ENCODE assay signal across 8 cellular contexts in the genomic region with DNA sequence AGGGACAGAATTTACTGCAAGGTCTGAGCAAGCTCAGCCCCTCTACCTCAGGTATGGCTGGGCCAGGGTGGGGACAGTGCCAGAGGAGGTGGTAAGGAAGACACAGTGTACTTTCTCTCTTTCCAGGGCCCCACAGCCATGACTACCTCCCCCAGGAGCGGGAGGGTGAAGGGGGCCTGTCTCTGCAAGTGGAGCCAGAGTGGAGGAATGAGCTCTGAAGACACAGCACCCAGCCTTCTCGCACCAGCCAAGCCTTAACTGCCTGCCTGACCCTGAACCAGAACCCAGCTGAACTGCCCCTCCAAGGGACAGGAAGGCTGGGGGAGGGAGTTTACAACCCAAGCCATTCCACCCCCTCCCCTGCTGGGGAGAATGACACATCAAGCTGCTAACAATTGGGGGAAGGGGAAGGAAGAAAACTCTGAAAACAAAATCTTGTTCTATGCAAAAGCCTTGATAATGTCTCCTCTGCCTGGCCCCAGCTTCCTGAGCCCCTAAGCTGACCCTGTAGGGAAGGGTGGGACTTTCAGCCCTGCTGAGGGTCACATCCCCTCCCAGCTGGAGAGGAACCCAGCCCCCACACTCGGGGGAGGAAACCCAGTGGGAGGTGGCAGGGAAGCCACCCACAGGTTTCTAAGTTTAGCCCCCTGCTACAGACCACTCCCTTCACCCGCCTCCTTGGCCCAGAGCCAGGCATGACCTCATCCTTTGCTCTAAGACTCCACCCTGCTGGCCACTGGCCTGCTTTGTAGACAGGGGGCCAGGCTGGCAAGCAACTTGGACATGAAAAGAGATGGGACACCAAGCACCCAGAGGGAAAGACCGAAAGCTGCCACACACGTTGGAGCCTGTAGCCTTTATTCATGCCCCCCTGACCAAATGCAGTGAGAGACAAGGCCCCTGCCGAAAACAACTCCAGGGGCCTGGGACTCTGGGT. TPM values are rescaled to one million over a fixed set of nuclear protein-coding genes. Genes with fewer than 3 reads are reported as not detected.
DNase-seq lines count a peak whose midpoint lies in the region; ATAC-seq, FAIRE-seq and TF ChIP-seq lines count a peak whose summit lies in the region.

No MANE protein-coding gene starts in this region.

- peaks cover 36% of the 10 kb centered on the region for H3K36me3 Mint-ChIP-seq in activated CD4-positive, alpha-beta T cell treated with anti-CD3 and anti-CD28 coated beads, Interleukin-2, amount 10 ng/mL, durations not matched to agents 24 days and 14 days (ENCODE audit: low read depth)
- peaks cover 61% of the 10 kb centered on the region for H3K36me3 Mint-ChIP-seq in dendritic cell treated with granulocyte-macrophage colony-stimulating factor and Interleukin-4, amounts not matched to agents 40 ng/mL and 50 ng/mL, for 4 days (ENCODE audit: low read depth)

- no peaks in the 10 kb centered on the region for H3K9me3 ChIP-seq in liver (ENCODE audit: control insufficient read depth in 4 of 4, low read length in 3 of 4)

- DNase-seq in GM12892 (ENCODE audit: insufficient read length): peak; percentile 59
- DNase-seq in NCI-H446 (lab: John Stamatoyannopoulos, UW): peak; percentile 93 to 97
- peak; percentile 91 for DNase-seq in activated CD4-positive, alpha-beta T cell treated with anti-CD3 and anti-CD28 coated beads, Interleukin-2, amount 10 ng/mL, durations not matched to agents 24 days and 14 days
- DNase-seq in stimulated activated CD4-positive, alpha-beta T cell treated with anti-CD3 and anti-CD28 coated beads, Interleukin-4, amount 100 ng/mL, for 48 hours (ENCODE audit: low read depth in 2 of 2): peak; percentile 50 to 59

- intact Hi-C loops in activated CD4-positive, alpha-beta T cell treated with anti-CD3 and anti-CD28 coated beads, Interleukin-2, amount 10 ng/mL, durations not matched to agents 24 days and 14 days (cut with micrococcal nuclease): no loop called here
- intact Hi-C loops in dendritic cell treated with granulocyte-macrophage colony-stimulating factor and Interleukin-4, amounts not matched to agents 40 ng/mL and 50 ng/mL, for 4 days (cut with micrococcal nuclease): loop anchor here (5.0 to 10.0 kb wide), 2 partner anchors 83 to 236 kb away; a partner anchor contains a TSS

- H3K4me1 ChIP-seq in liver (ENCODE audit: control insufficient read depth in 4 of 4, insufficient read depth in 4 of 4, low read length in 3 of 4): peaks cover 21 to 56% (median 44%) of the 10 kb centered on the region in 4 donors

- peak overlapping the region; percentile 94 for H3K27ac Mint-ChIP-seq in activated CD4-positive, alpha-beta T cell treated with anti-CD3 and anti-CD28 coated beads, Interleukin-2, amount 10 ng/mL, durations not matched to agents 24 days and 14 days
- H3K27ac Mint-ChIP-seq in dendritic cell treated with granulocyte-macrophage colony-stimulating factor and Interleukin-4, amounts not matched to agents 40 ng/mL and 50 ng/mL, for 4 days: peak overlapping the region; percentile 81

- ATAC-seq in HG03097 (IDR thresholded peaks at IDR 0.05; ENCODE audit: low FRiP score, unreplicated experiment): peak; percentile 36
- ATAC-seq in HG03520 (IDR thresholded peaks at IDR 0.05; ENCODE audit: unreplicated experiment): no peak

- H3K27me3 Mint-ChIP-seq in activated CD4-positive, alpha-beta T cell treated with anti-CD3 and anti-CD28 coated beads, Interleukin-2, amount 10 ng/mL, durations not matched to agents 24 days and 14 days: no peaks in the 10 kb centered on the region
- peaks cover 8% of the 10 kb centered on the region for H3K27me3 Mint-ChIP-seq in dendritic cell treated with granulocyte-macrophage colony-stimulating factor and Interleukin-4, amounts not matched to agents 40 ng/mL and 50 ng/mL, for 4 days

- TF ChIP-seq CTCF in liver (IDR thresholded peaks at IDR 0.05; ENCODE audit: low read depth, low read length, missing input control): no peak

- WGBS in liver: 42% methylated on average over 7 of the region's 7 CpGs

- peaks cover under 1 to 10% (median 4%) of the 10 kb centered on the region in 4 donors for H3K36me3 ChIP-seq in liver (ENCODE audit: control insufficient read depth in 4 of 4, insufficient read depth in 3 of 4, low read depth in 1 of 4, low read length in 3 of 4)

- H3K4me1 Mint-ChIP-seq in activated CD4-positive, alpha-beta T cell treated with anti-CD3 and anti-CD28 coated beads, Interleukin-2, amount 10 ng/mL, durations not matched to agents 24 days and 14 days: peaks cover 59% of the 10 kb centered on the region
- peaks cover 63% of the 10 kb centered on the region for H3K4me1 Mint-ChIP-seq in dendritic cell treated with granulocyte-macrophage colony-stimulating factor and Interleukin-4, amounts not matched to agents 40 ng/mL and 50 ng/mL, for 4 days (ENCODE audit: low read depth)

- no peak overlapping the region for H3K4me3 ChIP-seq in liver (ENCODE audit: low read depth in 1 of 3, low read length in 3 of 3)

- no peaks in the 10 kb centered on the region for H3K27me3 ChIP-seq in liver (ENCODE audit: control insufficient read depth in 4 of 4, insufficient read depth in 4 of 4, low read length in 3 of 4)

- H3K9me3 Mint-ChIP-seq in activated CD4-positive, alpha-beta T cell treated with anti-CD3 and anti-CD28 coated beads, Interleukin-2, amount 10 ng/mL, durations not matched to agents 24 days and 14 days: no peaks in the 10 kb centered on the region
- H3K9me3 Mint-ChIP-seq in dendritic cell treated with granulocyte-macrophage colony-stimulating factor and Interleukin-4, amounts not matched to agents 40 ng/mL and 50 ng/mL, for 4 days: no peaks in the 10 kb centered on the region

- peak overlapping the region; percentile 74 to 75 for H3K27ac ChIP-seq in liver (ENCODE audit: low read depth in 1 of 2, low read length in 2 of 2)

- H3K4me3 Mint-ChIP-seq in activated CD4-positive, alpha-beta T cell treated with anti-CD3 and anti-CD28 coated beads, Interleukin-2, amount 10 ng/mL, durations not matched to agents 24 days and 14 days: peak overlapping the region; percentile 70
- H3K4me3 Mint-ChIP-seq in dendritic cell treated with granulocyte-macrophage colony-stimulating factor and Interleukin-4, amounts not matched to agents 40 ng/mL and 50 ng/mL, for 4 days: peak overlapping the region; percentile 51

- TF ChIP-seq POLR2A in GM12892 (IDR thresholded peaks at IDR 0.05; ENCODE audit: low read depth, low read length): no peak

- peak overlapping the region in 1 of 2 donors; percentile 47 for H3K9ac ChIP-seq in liver (ENCODE audit: low read depth in 1 of 2, low read length in 2 of 2)

- no peak for TF ChIP-seq RAD21 in liver (IDR thresholded peaks at IDR 0.05)

- no peak for FAIRE-seq in GM12892 (lab: Jason Lieb, UNC)

TF ChIP-seq in liver, 16 proteins besides CTCF, POLR2A, EP300 and RAD21 (continues in another document):
- TF ChIP-seq NR2F2 (IDR thresholded peaks at IDR 0.05) (peak; percentile 96), SP1 (IDR thresholded peaks at IDR 0.05) (peak; percentile 71), JUND (IDR thresholded peaks at IDR 0.05) (peak; percentile 92 to 97)
- TF ChIP-seq, protein P1, sequence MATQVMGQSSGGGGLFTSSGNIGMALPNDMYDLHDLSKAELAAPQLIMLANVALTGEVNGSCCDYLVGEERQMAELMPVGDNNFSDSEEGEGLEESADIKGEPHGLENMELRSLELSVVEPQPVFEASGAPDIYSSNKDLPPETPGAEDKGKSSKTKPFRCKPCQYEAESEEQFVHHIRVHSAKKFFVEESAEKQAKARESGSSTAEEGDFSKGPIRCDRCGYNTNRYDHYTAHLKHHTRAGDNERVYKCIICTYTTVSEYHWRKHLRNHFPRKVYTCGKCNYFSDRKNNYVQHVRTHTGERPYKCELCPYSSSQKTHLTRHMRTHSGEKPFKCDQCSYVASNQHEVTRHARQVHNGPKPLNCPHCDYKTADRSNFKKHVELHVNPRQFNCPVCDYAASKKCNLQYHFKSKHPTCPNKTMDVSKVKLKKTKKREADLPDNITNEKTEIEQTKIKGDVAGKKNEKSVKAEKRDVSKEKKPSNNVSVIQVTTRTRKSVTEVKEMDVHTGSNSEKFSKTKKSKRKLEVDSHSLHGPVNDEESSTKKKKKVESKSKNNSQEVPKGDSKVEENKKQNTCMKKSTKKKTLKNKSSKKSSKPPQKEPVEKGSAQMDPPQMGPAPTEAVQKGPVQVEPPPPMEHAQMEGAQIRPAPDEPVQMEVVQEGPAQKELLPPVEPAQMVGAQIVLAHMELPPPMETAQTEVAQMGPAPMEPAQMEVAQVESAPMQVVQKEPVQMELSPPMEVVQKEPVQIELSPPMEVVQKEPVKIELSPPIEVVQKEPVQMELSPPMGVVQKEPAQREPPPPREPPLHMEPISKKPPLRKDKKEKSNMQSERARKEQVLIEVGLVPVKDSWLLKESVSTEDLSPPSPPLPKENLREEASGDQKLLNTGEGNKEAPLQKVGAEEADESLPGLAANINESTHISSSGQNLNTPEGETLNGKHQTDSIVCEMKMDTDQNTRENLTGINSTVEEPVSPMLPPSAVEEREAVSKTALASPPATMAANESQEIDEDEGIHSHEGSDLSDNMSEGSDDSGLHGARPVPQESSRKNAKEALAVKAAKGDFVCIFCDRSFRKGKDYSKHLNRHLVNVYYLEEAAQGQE (IDR thresholded peaks at IDR 0.05): peak; percentile 10

RNA-seq across cellular contexts. Expression of a gene that starts 6.4 kb away (rescaled TPM):
- 164 TPM for polyA plus RNA-seq in GM12892 (2012; ENCODE audit: missing spikeins)
- 48.5 and 53.4 TPM in 2 replicates for total RNA-seq in activated CD4-positive, alpha-beta T cell treated with anti-CD3 and anti-CD28 coated beads, Interleukin-2, amount 10 ng/mL, durations not matched to agents 24 days and 14 days
- 10 to 100 TPM; 50.4 to 52.6 TPM for total RNA-seq in liver
- 100 to 1,000 TPM in 1 of 2 donors, 10 to 100 TPM in 1; 84.9 to 102 TPM for polyA plus RNA-seq in liver

RNA-seq across cellular contexts. Expression of a gene that starts 14.6 kb away (rescaled TPM):
- polyA plus RNA-seq in GM12892 (2012; ENCODE audit: missing spikeins): 0.32 TPM
- total RNA-seq in activated CD4-positive, alpha-beta T cell treated with anti-CD3 and anti-CD28 coated beads, Interleukin-2, amount 10 ng/mL, durations not matched to agents 24 days and 14 days: 1.2 and 1.4 TPM in 2 replicates
- total RNA-seq in liver: under 1 TPM in 1 of 2 donors, not detected in 1; 0.08 TPM
- polyA plus RNA-seq in liver: under 1 TPM in 1 of 2 donors, not detected in 1; 0.17 TPM

RNA-seq across cellular contexts. Expression of a gene that starts 26.1 kb away (rescaled TPM):
- polyA plus RNA-seq in GM12892 (2012; ENCODE audit: missing spikeins): 45.1 TPM
- 70.7 and 76.7 TPM in 2 replicates for total RNA-seq in activated CD4-positive, alpha-beta T cell treated with anti-CD3 and anti-CD28 coated beads, Interleukin-2, amount 10 ng/mL, durations not matched to agents 24 days and 14 days
- total RNA-seq in liver: 10 to 100 TPM; 32.0 to 32.4 TPM
- 10 to 100 TPM; 35.1 to 36.8 TPM for polyA plus RNA-seq in liver
